1 cellular context compared by ENCODE assay signal in genomic region chr1:201360901-201361651, GRCh38.
TF ChIP-seq lines count a peak whose summit lies in the region.

No MANE protein-coding gene starts in this region.

TF ChIP-seq in HCT116, 20 proteins besides CTCF, POLR2A, EP300 and RAD21 (continued from another document):
- TF ChIP-seq MAX (IDR thresholded peaks at IDR 0.05) = no peak
- no peak for TF ChIP-seq SP1 (IDR thresholded peaks at IDR 0.05; ENCODE audit: low read depth)
- no peak for TF ChIP-seq CEBPB (IDR thresholded peaks at IDR 0.05; ENCODE audit: low read depth)
- TF ChIP-seq ZNF274 (IDR thresholded peaks at IDR 0.05; ENCODE audit: low read depth, low read length) = no peak
- no peak for TF ChIP-seq ZFX (IDR thresholded peaks at IDR 0.05)
- no peak for TF ChIP-seq ZBTB33 (IDR thresholded peaks at IDR 0.05; ENCODE audit: extremely low read depth, insufficient replicate concordance, low read length)
- no peak for TF ChIP-seq EZH2phosphoT487 (IDR thresholded peaks at IDR 0.05; ENCODE audit: borderline replicate concordance)
- TF ChIP-seq SIN3A (IDR thresholded peaks at IDR 0.05; ENCODE audit: low read depth) = no peak
- no peak for TF ChIP-seq EGR1 (IDR thresholded peaks at IDR 0.05; ENCODE audit: low read depth)
- no peak for TF ChIP-seq YY1 (IDR thresholded peaks at IDR 0.05; ENCODE audit: extremely low read depth, insufficient replicate concordance, low read depth, low read length)
